ENCODE assay signal across 7 cellular contexts in genomic region chr16:19294156-19294649, GRCh38.
DNase-seq lines count a peak whose midpoint lies in the region; ATAC-seq and TF ChIP-seq lines count a peak whose summit lies in the region.

No MANE protein-coding gene starts in this region.

- no peaks in the 10 kb centered on the region for H3K36me3 ChIP-seq in tibial artery

- H3K9me3 ChIP-seq in tibial artery, result no peaks in the 10 kb centered on the region

- TF ChIP-seq CTCF in tibial artery (IDR thresholded peaks at IDR 0.05), result no peak

- intact Hi-C loops in tibial artery (cut with DNase I; ENCODE audit: low total_unique reads), result no loop called here

- no peak overlapping the region for H3K4me3 ChIP-seq in tibial artery

- H3K27ac ChIP-seq in tibial artery, result no peak overlapping the region

- H3K27me3 ChIP-seq in tibial artery, result peaks cover 0 to 3% of the 10 kb centered on the region in 2 donors

- ATAC-seq in GM19035 (IDR thresholded peaks at IDR 0.05; ENCODE audit: unreplicated experiment) (peak; percentile 77), HG02759 (IDR thresholded peaks at IDR 0.05; ENCODE audit: unreplicated experiment) (peak; percentile 88)

- no peaks in the 10 kb centered on the region for H3K4me1 ChIP-seq in tibial artery

- DNase-seq in SIG-M5 (lab: John Stamatoyannopoulos, UW) (peak; percentile 72), inferior parietal cortex (ENCODE audit: extremely low spot score) (peak; percentile 34), tibial artery (peak; percentile 73 to 81), COLO829 (ENCODE audit: low spot score) (no peak)
- DNase-seq in effector CD8-positive, alpha-beta T cell (lab: John Stamatoyannopoulos, UW), result no peak

Comparison
In these comparisons a context has a peak if more than half of its experiments do, and no peak if none do; other contexts are left out.
1. DNase-seq: peak in SIG-M5 (single experiment), inferior parietal cortex (single experiment) and tibial artery (2 of 2); none in COLO829 (single experiment) and effector CD8-positive, alpha-beta T cell (single experiment).